Comparison of ENCODE assay signal across 22 cellular contexts in genomic region chr6:56669041-56669440, GRCh38. TPM values are rescaled to one million over a fixed set of nuclear protein-coding genes. Genes with fewer than 3 reads are reported as not detected.
DNase-seq lines count a peak whose midpoint lies in the region; TF ChIP-seq lines count a peak whose summit lies in the region.
"Had no signal": no experiment of that assay in that cellular context is flagged by ENCODE, and none has a peak within 500 bp of the region (broad histone marks: within the 10 kb centered on the region; RNA-seq: fewer than 3 reads in every experiment).

No MANE protein-coding gene starts in this region.

- CTCF ChIA-PET in mammary epithelial cell (lab: Charles Lee; ENCODE audit: low non-redundant PET): no interaction called here
- CTCF ChIA-PET in GM10248 (lab: Yijun Ruan, JAX): interaction anchor here (1.0 to 3.8 kb wide), 5 partner anchors 10 to 36 kb away, joined by 3 to 19 read pairs (median 3); no protein-coding TSS in a partner anchor

- no peak overlapping the region for H3K4me3 Mint-ChIP-seq in chondrocyte (ENCODE audit: unreplicated experiment)
- H3K4me3 Mint-ChIP-seq: CD4-positive, CD25-positive, alpha-beta regulatory T cell had no signal

- H4K20me1 ChIP-seq in mammary epithelial cell (ENCODE audit: insufficient read depth, low read length): no peaks in the 10 kb centered on the region
- H4K20me1 ChIP-seq in hepatocyte (ENCODE audit: insufficient read depth, poor library complexity, severe bottlenecking): no peaks in the 10 kb centered on the region

- H3K4me1 ChIP-seq in mammary epithelial cell (ENCODE audit: insufficient read depth, low read length) (peaks cover 43% of the 10 kb centered on the region), breast epithelium (peaks cover 0 to 8% of the 10 kb centered on the region in 2 donors), hepatocyte (ENCODE audit: insufficient read depth) (peaks cover 36% of the 10 kb centered on the region), suprapubic skin (peaks cover 31% of the 10 kb centered on the region)
- H3K4me1 ChIP-seq: HAP-1 had no signal

- BruUV-seq in mammary epithelial cell (replicated peaks; lab: Mats Ljungman, UMichigan): no TSS peak

- H3K9me2 ChIP-seq in hepatocyte (replicated peaks; ENCODE audit: insufficient read depth): no peaks in the 10 kb centered on the region
- H3K9me2 ChIP-seq: SK-N-SH had no signal

- no peak for DNase-seq in mammary epithelial cell
- DNase-seq in breast epithelium (ENCODE audit: low spot score in 2 of 2): no peak
- no peak for DNase-seq in chondrocyte (ENCODE audit: low spot score)
- DNase-seq in hepatocyte (ENCODE audit: low spot score): no peak
- DNase-seq in suprapubic skin (ENCODE audit: low spot score in 2 of 2): no peak
- DNase-seq in GF-D8 (lab: John Stamatoyannopoulos, UW): no peak
- no peak for DNase-seq in CD1c-positive myeloid dendritic cell (ENCODE audit: extremely low spot score)
- no peak for DNase-seq in GM10248 (ENCODE audit: extremely low spot score)
- DNase-seq: CD4-positive, CD25-positive, alpha-beta regulatory T cell; DMS153; DND-41; GOT3; KBM-7; NCI-H1105 treated with DMSO at 0.1 percent for 48 hours; NCI-H146; NCI-H2029; NCI-H2227 treated with DMSO at 0.1 percent for 48 hours; NCI-H526 treated with DMSO at 0.1 percent for 48 hours; SIG-M5; SK-N-SH had no signal

- H3K4me2 ChIP-seq in mammary epithelial cell (ENCODE audit: insufficient read depth, low read depth, low read length) (no peak overlapping the region), hepatocyte (no peak overlapping the region)
- H3K4me2 ChIP-seq: SK-N-SH had no signal

- H3K79me2 ChIP-seq in mammary epithelial cell (ENCODE audit: insufficient read depth, low read length) (peaks cover 15% of the 10 kb centered on the region), hepatocyte (peaks cover 44% of the 10 kb centered on the region)

- no peak for TF ChIP-seq POLR2A in breast epithelium (IDR thresholded peaks at IDR 0.05)
- no peak for TF ChIP-seq POLR2A in suprapubic skin (IDR thresholded peaks at IDR 0.05)

- POLR2A ChIA-PET in GM10248 (lab: Yijun Ruan, JAX): no interaction called here

- H3K4me1 Mint-ChIP-seq in chondrocyte (ENCODE audit: low read depth): peaks cover 30% of the 10 kb centered on the region
- H3K4me1 Mint-ChIP-seq: CD4-positive, CD25-positive, alpha-beta regulatory T cell had no signal

- TF ChIP-seq EP300 in suprapubic skin (IDR thresholded peaks at IDR 0.05): no peak

- dilution Hi-C loops in mammary epithelial cell (cut with HindIII; ENCODE audit: low sequenced_read_pairs): no loop called here

- H3K27ac Mint-ChIP-seq in chondrocyte (ENCODE audit: unreplicated experiment): peak overlapping the region; percentile 5
- H3K27ac Mint-ChIP-seq: CD4-positive, CD25-positive, alpha-beta regulatory T cell had no signal

- H2AFZ ChIP-seq in mammary epithelial cell (ENCODE audit: low read depth, low read length) (no peak overlapping the region), hepatocyte (no peak overlapping the region)

- H3K9me3 ChIP-seq in mammary epithelial cell (replicated peaks; ENCODE audit: insufficient read depth, low read length): no peaks in the 10 kb centered on the region
- H3K9me3 ChIP-seq in breast epithelium: no peaks in the 10 kb centered on the region
- no peaks in the 10 kb centered on the region for H3K9me3 ChIP-seq in hepatocyte (ENCODE audit: low read depth)
- no peaks in the 10 kb centered on the region for H3K9me3 ChIP-seq in suprapubic skin
- H3K9me3 ChIP-seq: HAP-1, SK-N-SH had no signal

- no peaks in the 10 kb centered on the region for H3K36me3 ChIP-seq in mammary epithelial cell (ENCODE audit: insufficient read depth, low read length)
- no peaks in the 10 kb centered on the region for H3K36me3 ChIP-seq in breast epithelium
- no peaks in the 10 kb centered on the region for H3K36me3 ChIP-seq in hepatocyte (replicated peaks; ENCODE audit: insufficient read depth, low read depth)
- H3K36me3 ChIP-seq in suprapubic skin: no peaks in the 10 kb centered on the region
- H3K36me3 ChIP-seq: HAP-1 had no signal

- H3K27ac ChIP-seq in mammary epithelial cell (ENCODE audit: insufficient read depth, low read depth, low read length) (peak overlapping the region; percentile 2), breast epithelium (peak overlapping the region in 1 of 2 donors; percentile 90), hepatocyte (peak overlapping the region; percentile 88), suprapubic skin (peak overlapping the region; percentile 34)
- H3K27ac ChIP-seq: 22Rv1 had no signal

- no peaks in the 10 kb centered on the region for H3K9me3 Mint-ChIP-seq in chondrocyte (ENCODE audit: low read depth)

- H3K27me3 Mint-ChIP-seq in chondrocyte (ENCODE audit: low read depth): no peaks in the 10 kb centered on the region

- H3K9ac ChIP-seq in mammary epithelial cell (ENCODE audit: insufficient read depth, low read length): no peak overlapping the region
- H3K9ac ChIP-seq: SK-N-SH had no signal

- intact Hi-C loops in mammary epithelial cell (cut with micrococcal nuclease) (no loop called here), breast epithelium (cut with DNase I; ENCODE audit: low total_unique reads) (loop anchor here (10.0 kb wide), 1 partner anchor 286 kb away; the partner anchor contains the start of gene BEND6)

- H3K27me3 ChIP-seq in mammary epithelial cell (ENCODE audit: insufficient read depth, low read length): no peaks in the 10 kb centered on the region
- no peaks in the 10 kb centered on the region for H3K27me3 ChIP-seq in breast epithelium
- no peaks in the 10 kb centered on the region for H3K27me3 ChIP-seq in hepatocyte
- H3K27me3 ChIP-seq in suprapubic skin: no peaks in the 10 kb centered on the region

- H3K36me3 Mint-ChIP-seq in chondrocyte (ENCODE audit: low read depth): peaks cover 1% of the 10 kb centered on the region
- H3K36me3 Mint-ChIP-seq: CD4-positive, CD25-positive, alpha-beta regulatory T cell had no signal

- H3K4me3 ChIP-seq in mammary epithelial cell (replicated peaks in 1 of 3; ENCODE audit: insufficient read depth in 1 of 3, low read depth in 2 of 3, low read length in 3 of 3) (no peak overlapping the region), breast epithelium (no peak overlapping the region), hepatocyte (no peak overlapping the region), suprapubic skin (no peak overlapping the region)
- H3K4me3 ChIP-seq: HAP-1 had no signal

- TF ChIP-seq CTCF in mammary epithelial cell (conservative IDR thresholded peaks at IDR 0.05 in 1 of 2, IDR thresholded peaks at IDR 0.05 in 1 of 2; ENCODE audit: extremely low read depth in 1 of 2, insufficient read depth in 1 of 2, low read depth in 1 of 2, low read length in 2 of 2): no peak
- no peak for TF ChIP-seq CTCF in breast epithelium (IDR thresholded peaks at IDR 0.05)
- no peak for TF ChIP-seq CTCF in chondrocyte (IDR thresholded peaks at IDR 0.05)
- no peak for TF ChIP-seq CTCF in hepatocyte (IDR thresholded peaks at IDR 0.05; ENCODE audit: poor library complexity)
- TF ChIP-seq CTCF in suprapubic skin (IDR thresholded peaks at IDR 0.05): no peak
- TF ChIP-seq CTCF in GM10248 (IDR thresholded peaks at IDR 0.05; ENCODE audit: control extremely low read depth, extremely low read depth, low read depth, missing control alignments): no peak

- in situ Hi-C loops in mammary epithelial cell (cut with MboI; ENCODE audit: low sequenced_read_pairs in 2 of 2): no loop called here

- WGBS in mammary epithelial cell (ENCODE audit: low coverage, missing lambda C conversion rate): 100% methylated on average over 2 of the region's 2 CpGs
- WGBS in hepatocyte (ENCODE audit: low lambda C conversion rate, missing lambda C conversion rate): 81% methylated on average over 2 of the region's 2 CpGs
- 82% methylated on average over 2 of the region's 2 CpGs for WGBS in suprapubic skin

RNA-seq across cellular contexts. Expression of gene DST, which starts 26.4 kb away (rescaled TPM):
- total RNA-seq in mammary epithelial cell (1,000 to 10,000 TPM in 1 of 2 donors, 100 to 1,000 TPM in 1; 535 to 1,158 TPM), breast epithelium (1,000 to 10,000 TPM in 1 of 3 donors, 100 to 1,000 TPM in 2; 272 to 1,354 (median 700) TPM), chondrocyte (160 to 273 TPM (median 168 TPM) in 3 replicates), hepatocyte (369 and 396 TPM in 2 replicates), suprapubic skin (1,000 to 10,000 TPM in 1 of 4 donors, 100 to 1,000 TPM in 3; 637 to 1,048 (median 751) TPM)
- polyA plus RNA-seq in mammary epithelial cell (120 TPM), hepatocyte (103 and 131 TPM in 2 replicates)
- 464 TPM for polyA minus RNA-seq in mammary epithelial cell
